ENCODE assay signal across 1 cellular context in the genomic region with DNA sequence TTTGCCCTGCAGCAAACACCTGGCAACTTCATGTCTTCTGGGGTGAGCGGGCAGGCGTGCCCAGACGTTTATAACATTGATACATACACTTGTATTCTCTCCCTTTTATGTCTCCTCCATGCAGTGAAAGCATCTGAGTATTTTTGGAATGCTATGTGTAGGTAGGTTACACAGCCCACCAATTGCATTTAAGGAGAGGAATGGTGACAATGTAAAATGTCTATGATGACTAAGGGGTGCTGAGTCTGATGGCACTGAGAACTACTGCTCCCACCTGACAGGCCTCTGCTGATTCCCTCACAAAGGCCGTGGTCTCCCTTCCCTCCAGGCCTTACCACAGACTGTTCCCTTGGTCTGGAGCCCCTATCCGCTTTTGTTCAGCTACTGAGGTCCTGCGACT.
TF ChIP-seq lines count a peak whose summit lies in the region.

No MANE protein-coding gene starts in this region.

TF ChIP-seq in HepG2, 621 proteins besides CTCF, POLR2A, EP300 and RAD21:
- TF ChIP-seq, protein P1, sequence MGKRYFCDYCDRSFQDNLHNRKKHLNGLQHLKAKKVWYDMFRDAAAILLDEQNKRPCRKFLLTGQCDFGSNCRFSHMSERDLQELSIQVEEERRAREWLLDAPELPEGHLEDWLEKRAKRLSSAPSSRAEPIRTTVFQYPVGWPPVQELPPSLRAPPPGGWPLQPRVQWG (CRISPR knock-in tag; IDR thresholded peaks at IDR 0.05; ENCODE audit: borderline replicate concordance, low read depth), result no peak
- TF ChIP-seq ZNF446 (CRISPR knock-in tag; IDR thresholded peaks at IDR 0.05) (no peak), MEF2D (CRISPR knock-in tag; IDR thresholded peaks at IDR 0.05) (no peak), DNMT1 (CRISPR knock-in tag; IDR thresholded peaks at IDR 0.05) (no peak), ZNF251 (CRISPR knock-in tag; IDR thresholded peaks at IDR 0.05) (no peak), ZNF430 (CRISPR knock-in tag; IDR thresholded peaks at IDR 0.05) (no peak), NFYB (CRISPR knock-in tag; IDR thresholded peaks at IDR 0.05) (no peak), SMAD9 (CRISPR knock-in tag; IDR thresholded peaks at IDR 0.05) (no peak), MYC (CRISPR knock-in tag; IDR thresholded peaks at IDR 0.05; ENCODE audit: borderline replicate concordance) (no peak), ZNF670 (CRISPR knock-in tag; IDR thresholded peaks at IDR 0.05; ENCODE audit: borderline replicate concordance) (no peak)
